ENCODE assay signal across 1 cellular context in genomic region chr6:50007821-50008220, GRCh38.
TF ChIP-seq lines count a peak whose summit lies in the region.

No MANE protein-coding gene starts in this region.

TF ChIP-seq in H1, 55 proteins besides CTCF, POLR2A, EP300 and RAD21:
- TF ChIP-seq SP2 (IDR thresholded peaks at IDR 0.05; ENCODE audit: low read length), result no peak
- no peak for TF ChIP-seq JUND (IDR thresholded peaks at IDR 0.05; ENCODE audit: low read length)
TF ChIP-seq in H1: peak in this region for 0.
